9 cellular contexts compared by ENCODE assay signal in the genomic region with DNA sequence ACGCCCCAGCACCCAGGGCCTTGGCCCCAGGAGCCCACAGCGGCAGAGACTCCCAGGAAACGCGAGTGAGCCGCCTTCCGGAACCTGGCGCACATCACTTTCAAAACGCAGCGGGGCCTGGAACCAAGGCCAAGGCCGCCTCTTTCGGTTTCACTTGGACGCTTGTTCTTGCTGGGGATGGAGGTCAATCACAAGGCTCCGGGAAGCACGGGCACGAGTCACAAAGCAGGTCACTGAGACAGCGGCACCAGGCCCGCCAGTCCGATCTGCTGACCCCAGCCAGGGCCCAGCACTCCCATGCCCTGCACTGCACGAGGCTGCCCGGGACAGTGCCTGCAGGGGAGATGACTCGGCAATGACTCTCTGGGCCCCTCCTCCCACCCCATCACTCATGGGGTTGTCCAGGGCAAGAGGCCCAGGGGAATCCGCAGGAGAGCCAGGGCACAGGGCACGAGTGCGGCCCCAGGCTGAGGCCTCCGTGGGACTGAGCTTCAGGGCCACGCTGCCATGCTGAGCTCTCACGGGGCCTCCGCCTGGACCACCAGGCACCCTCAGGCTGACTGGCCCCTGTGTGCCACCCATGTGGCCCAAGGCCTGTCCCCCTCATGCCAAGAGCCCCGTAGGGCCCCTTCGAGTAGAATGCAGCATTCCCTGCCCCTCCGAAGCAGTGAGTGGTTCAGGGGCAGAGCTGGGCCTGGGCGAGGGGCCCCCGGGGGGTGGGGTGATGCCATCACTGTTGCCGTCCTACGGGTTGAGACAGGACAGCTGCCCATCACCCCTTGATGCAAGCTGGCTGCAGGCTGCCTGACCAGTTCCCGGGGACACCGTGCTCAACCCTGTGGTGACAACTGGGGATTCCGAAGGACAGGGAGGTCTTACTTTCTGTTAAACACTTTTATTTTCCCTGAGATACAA. TPM values are rescaled to one million over a fixed set of nuclear protein-coding genes. Genes with fewer than 3 reads are reported as not detected.
DNase-seq lines count a peak whose midpoint lies in the region; ATAC-seq and TF ChIP-seq lines count a peak whose summit lies in the region.
"Had no signal": no experiment of that assay in that cellular context is flagged by ENCODE, and none has a peak within 500 bp of the region (broad histone marks: within the 10 kb centered on the region; RNA-seq: fewer than 3 reads in every experiment).

No MANE protein-coding gene starts in this region.

- H3K79me1 ChIP-seq in mesendoderm (ENCODE audit: low read length) = peaks cover 25% of the 10 kb centered on the region

- H3K4ac ChIP-seq in mesendoderm (ENCODE audit: low read depth, low read length) = no peak overlapping the region

- no peak overlapping the region for H3K18ac ChIP-seq in mesendoderm (ENCODE audit: low read length)

- no peak overlapping the region for H2BK15ac ChIP-seq in mesendoderm (replicated peaks; ENCODE audit: low read depth)

- no peak overlapping the region for H3K4me2 ChIP-seq in mesendoderm (ENCODE audit: low read length)

- H3K36me3 ChIP-seq in cardiac muscle cell = no peaks in the 10 kb centered on the region
- H3K36me3 ChIP-seq in left ventricle myocardium inferior = no peaks in the 10 kb centered on the region
- no peaks in the 10 kb centered on the region for H3K36me3 ChIP-seq in mesendoderm (ENCODE audit: control insufficient read depth, insufficient read depth, low read length)
- H3K36me3 ChIP-seq in uterus = no peaks in the 10 kb centered on the region

- no peak overlapping the region for H4K5ac ChIP-seq in mesendoderm (ENCODE audit: low read length)

- no peak overlapping the region for H3K9ac ChIP-seq in mesendoderm (ENCODE audit: low read length)

- TF ChIP-seq CTCF in cardiac muscle cell (IDR thresholded peaks at IDR 0.05; ENCODE audit: low read depth, low read length) = no peak
- no peak for TF ChIP-seq CTCF in left ventricle myocardium inferior (IDR thresholded peaks at IDR 0.05; ENCODE audit: borderline replicate concordance)
- no peak for TF ChIP-seq CTCF in uterus (IDR thresholded peaks at IDR 0.05)

- H2AK5ac ChIP-seq in mesendoderm (ENCODE audit: low read length) = no peak overlapping the region

- no CpG with 5 or more reads among the region's 38 CpGs for WGBS in mesendoderm (ENCODE audit: extremely low coverage, insufficient coverage, low lambda C conversion rate)

- no peak for ATAC-seq in GM18498 (IDR thresholded peaks at IDR 0.05; ENCODE audit: unreplicated experiment)

- peak overlapping the region; percentile 56 for H3K56ac ChIP-seq in mesendoderm (ENCODE audit: low read length)

- no peak overlapping the region for H2BK120ac ChIP-seq in mesendoderm (ENCODE audit: low read depth, low read length)

- H4K8ac ChIP-seq in mesendoderm (ENCODE audit: low read depth, low read length) = no peak overlapping the region

- peaks cover 57% of the 10 kb centered on the region for H3K79me2 ChIP-seq in mesendoderm (ENCODE audit: control insufficient read depth, insufficient read depth, low read length)

- H3K9me3 ChIP-seq in cardiac muscle cell (ENCODE audit: low read depth) = no peaks in the 10 kb centered on the region
- H3K9me3 ChIP-seq in left ventricle myocardium inferior (replicated peaks) = no peaks in the 10 kb centered on the region
- no peaks in the 10 kb centered on the region for H3K9me3 ChIP-seq in uterus

- peak in 1 of 2 donors; percentile 30 for TF ChIP-seq POLR2A in uterus (IDR thresholded peaks at IDR 0.05)

- H2BK5ac ChIP-seq in mesendoderm (ENCODE audit: low read length) = no peak overlapping the region

- DNase-seq in cardiac muscle cell (ENCODE audit: low read depth in 1 of 2, low spot score in 1 of 2) = peak in 1 of 2 donors; percentile 50
- DNase-seq in left ventricle myocardium inferior = no peak
- DNase-seq in caudate nucleus (lab: John Stamatoyannopoulos, UW) = peak in 3 of 61 donors; percentile 4 to 56 (median 5)
- peak; percentile 58 for DNase-seq in mesendoderm
- DNase-seq in uterus = peak; percentile 64 to 72
- no peak for DNase-seq in NCI-H1930 (lab: John Stamatoyannopoulos, UW)
- no peak for DNase-seq in CD1c-positive myeloid dendritic cell (ENCODE audit: extremely low spot score)
- DNase-seq: CD4-positive, CD25-positive, alpha-beta regulatory T cell had no signal

- H3K27ac ChIP-seq in cardiac muscle cell = peak overlapping the region; percentile 48
- H3K27ac ChIP-seq in left ventricle myocardium inferior (replicated peaks) = no peak overlapping the region
- peak overlapping the region; percentile 8 for H3K27ac ChIP-seq in caudate nucleus (ENCODE audit: low read depth, low read length)
- H3K27ac ChIP-seq in mesendoderm (ENCODE audit: low read depth, low read length) = no peak overlapping the region
- peak overlapping the region; percentile 88 to 89 for H3K27ac ChIP-seq in uterus

- H3K4me1 ChIP-seq in cardiac muscle cell (ENCODE audit: low read depth) (peaks cover 20% of the 10 kb centered on the region), left ventricle myocardium inferior (peaks cover 35% of the 10 kb centered on the region), mesendoderm (ENCODE audit: control insufficient read depth, low read depth, low read length) (peaks cover 2% of the 10 kb centered on the region), uterus (peaks cover 0 to 26% of the 10 kb centered on the region in 2 donors)

- H3K4me3 ChIP-seq in cardiac muscle cell (no peak overlapping the region), left ventricle myocardium inferior (no peak overlapping the region), mesendoderm (ENCODE audit: low read length) (no peak overlapping the region), uterus (peak overlapping the region; percentile 34 to 45)

- H3K27me3 ChIP-seq in cardiac muscle cell (no peaks in the 10 kb centered on the region), left ventricle myocardium inferior (ENCODE audit: low read depth) (no peaks in the 10 kb centered on the region), mesendoderm (ENCODE audit: insufficient read depth, low read length, poor library complexity) (no peaks in the 10 kb centered on the region), uterus (no peaks in the 10 kb centered on the region)

- intact Hi-C loops in left ventricle myocardium inferior (cut with micrococcal nuclease) = no loop called here
- intact Hi-C loops in uterus (cut with DNase I; ENCODE audit: low total_unique reads) = no loop called here

- H3K23ac ChIP-seq in mesendoderm (ENCODE audit: low read length) = no peak overlapping the region

RNA-seq across cellular contexts. Expression of gene SBNO2, which starts 4.9 kb away (rescaled TPM):
- 23.0 and 28.5 TPM in 2 replicates for total RNA-seq in cardiac muscle cell
- polyA plus RNA-seq in cardiac muscle cell = 6.8 and 11.8 TPM in 2 replicates
- 16.9 TPM for total RNA-seq in left ventricle myocardium inferior
- polyA plus RNA-seq in mesendoderm (2013, experiment 1 of 2) = 16.7 TPM
- polyA plus RNA-seq in mesendoderm (2013, experiment 2 of 2) = 15.3 TPM
- 100 to 1,000 TPM in 1 of 4 donors, 10 to 100 TPM in 1, 1 to 10 TPM in 2; 4.4 to 107 (median 10.7) TPM for total RNA-seq in uterus

RNA-seq across cellular contexts. Expression of gene STK11, which starts 36.4 kb away (rescaled TPM):
- total RNA-seq in cardiac muscle cell (140 and 180 TPM in 2 replicates), left ventricle myocardium inferior (50.1 TPM), uterus (10 to 100 TPM; 17.4 to 62.8 (median 43.3) TPM)
- 122 and 154 TPM in 2 replicates for polyA plus RNA-seq in cardiac muscle cell
- 33.8 TPM for polyA plus RNA-seq in mesendoderm (2013, experiment 1 of 2)
- polyA plus RNA-seq in mesendoderm (2013, experiment 2 of 2) = 34.4 TPM

Comparison
In these comparisons a context has a peak if more than half of its experiments do, and no peak if none do; other contexts are left out.
1. H3K27ac ChIP-seq: peak in cardiac muscle cell (single experiment), caudate nucleus (single experiment) and uterus (2 of 2); none in left ventricle myocardium inferior (single experiment) and mesendoderm (single experiment).
2. DNase-seq: peak in mesendoderm (single experiment) and uterus (2 of 2); none in left ventricle myocardium inferior (single experiment), NCI-H1930 (0 of 2) and CD1c-positive myeloid dendritic cell (single experiment).
3. H3K4me3 ChIP-seq: peak in uterus (2 of 2); none in cardiac muscle cell (single experiment), left ventricle myocardium inferior (single experiment) and mesendoderm (single experiment).